10 cellular contexts compared by ENCODE assay signal in the genomic region with DNA sequence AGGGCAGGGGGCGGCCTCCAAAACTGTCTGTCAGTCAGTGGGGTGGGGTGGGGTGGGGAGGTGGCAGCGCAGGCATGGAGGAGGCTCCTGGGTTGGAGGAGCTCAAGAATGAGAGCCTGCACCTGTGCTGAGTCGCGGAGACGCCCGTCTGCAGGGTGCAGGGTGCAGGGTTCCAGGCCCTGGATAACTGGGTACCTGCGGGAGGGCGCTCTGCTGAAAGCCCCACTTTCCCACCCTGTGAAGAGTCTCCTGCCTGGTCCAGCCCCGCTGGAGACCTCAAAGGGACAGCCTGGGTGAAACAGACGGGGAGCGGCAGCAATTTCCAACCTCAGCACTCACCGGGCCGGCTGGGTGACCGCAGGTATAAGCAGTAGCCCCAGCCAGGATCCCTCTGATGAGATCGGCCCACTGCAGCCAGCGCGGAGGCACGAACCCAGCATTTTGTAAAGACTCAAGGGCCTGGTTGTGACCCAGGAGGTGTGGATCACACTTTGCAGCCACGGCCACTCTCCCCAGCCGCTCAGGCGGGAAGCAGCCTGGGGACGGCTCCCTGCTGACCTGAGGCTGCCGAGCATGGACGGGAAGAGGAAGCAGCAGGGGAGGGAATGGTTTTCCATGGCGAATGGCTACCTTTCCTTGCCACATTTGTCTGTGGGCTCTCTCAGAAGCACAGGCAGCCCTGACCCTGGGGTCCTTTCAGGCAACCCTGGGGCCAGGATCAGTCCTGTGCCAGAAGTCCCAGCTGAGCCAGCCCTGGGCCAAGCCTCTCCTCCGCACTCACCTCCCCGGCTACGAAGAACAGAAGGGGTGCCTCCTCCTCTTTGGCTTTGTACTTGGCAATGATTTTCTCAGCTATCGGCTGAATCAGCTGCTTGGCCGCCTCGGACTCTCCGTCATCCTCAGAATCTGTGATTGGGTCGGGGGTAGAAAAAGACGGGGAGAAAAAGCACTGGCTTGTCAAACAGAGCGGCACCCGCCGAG.
"Had no signal": no experiment of that assay in that cellular context is flagged by ENCODE, and none has a peak within 500 bp of the region (broad histone marks: within the 10 kb centered on the region; RNA-seq: fewer than 3 reads in every experiment).

No MANE protein-coding gene starts in this region.

- H3K4me1 ChIP-seq: adrenal gland, esophagus muscularis mucosa had no signal

- H3K4me1 Mint-ChIP-seq: activated CD4-positive, alpha-beta memory T cell treated with anti-CD3 and anti-CD28 coated beads, Interleukin-2, amount 10 ng/mL, durations not matched to agents 7 days and 5 days; activated CD4-positive, alpha-beta T cell treated with anti-CD3 and anti-CD28 coated beads for 36 hours; activated naive CD4-positive, alpha-beta T cell treated with anti-CD3 and anti-CD28 coated beads, Interleukin-2, amount 50 U/mL, for 24 hours had no signal

- H3K27ac Mint-ChIP-seq: activated CD4-positive, alpha-beta memory T cell treated with anti-CD3 and anti-CD28 coated beads, Interleukin-2, amount 10 ng/mL, durations not matched to agents 7 days and 5 days; activated CD4-positive, alpha-beta T cell treated with anti-CD3 and anti-CD28 coated beads for 36 hours; activated naive CD4-positive, alpha-beta T cell treated with anti-CD3 and anti-CD28 coated beads, Interleukin-2, amount 50 U/mL, for 24 hours; natural killer cell treated with Interleukin-12 subunit alpha and Interleukin-12 subunit beta and Interleukin-15 and Interleukin-18, amount 100 ng/mL, for 72 hours had no signal

- H3K9me3 Mint-ChIP-seq: activated CD4-positive, alpha-beta memory T cell treated with anti-CD3 and anti-CD28 coated beads, Interleukin-2, amount 10 ng/mL, durations not matched to agents 7 days and 5 days; activated naive CD4-positive, alpha-beta T cell treated with anti-CD3 and anti-CD28 coated beads, Interleukin-2, amount 50 U/mL, for 24 hours; activated T-cell treated with anti-CD3 and anti-CD28 coated beads, Interleukin-2, amount 50 U/mL, for 4 hours; natural killer cell treated with Interleukin-12 subunit alpha and Interleukin-12 subunit beta and Interleukin-15 and Interleukin-18, amount 100 ng/mL, for 72 hours had no signal

- H3K27me3 Mint-ChIP-seq: activated CD4-positive, alpha-beta memory T cell treated with anti-CD3 and anti-CD28 coated beads, Interleukin-2, amount 10 ng/mL, durations not matched to agents 7 days and 5 days; activated CD4-positive, alpha-beta T cell treated with anti-CD3 and anti-CD28 coated beads for 36 hours; activated naive CD4-positive, alpha-beta T cell treated with anti-CD3 and anti-CD28 coated beads, Interleukin-2, amount 50 U/mL, for 24 hours; natural killer cell treated with Interleukin-12 subunit alpha and Interleukin-12 subunit beta and Interleukin-15 and Interleukin-18, amount 100 ng/mL, for 72 hours had no signal

- H3K4me3 Mint-ChIP-seq: activated CD4-positive, alpha-beta memory T cell treated with anti-CD3 and anti-CD28 coated beads, Interleukin-2, amount 10 ng/mL, durations not matched to agents 7 days and 5 days; activated CD4-positive, alpha-beta T cell treated with anti-CD3 and anti-CD28 coated beads for 36 hours; activated naive CD4-positive, alpha-beta T cell treated with anti-CD3 and anti-CD28 coated beads, Interleukin-2, amount 50 U/mL, for 24 hours; activated T-cell treated with anti-CD3 and anti-CD28 coated beads, Interleukin-2, amount 50 U/mL, for 4 hours; natural killer cell treated with Interleukin-12 subunit alpha and Interleukin-12 subunit beta and Interleukin-15 and Interleukin-18, amount 100 ng/mL, for 72 hours had no signal

- H3K36me3 Mint-ChIP-seq: activated naive CD4-positive, alpha-beta T cell treated with anti-CD3 and anti-CD28 coated beads, Interleukin-2, amount 50 U/mL, for 24 hours; natural killer cell treated with Interleukin-12 subunit alpha and Interleukin-12 subunit beta and Interleukin-15 and Interleukin-18, amount 100 ng/mL, for 72 hours had no signal

- DNase-seq: activated CD4-positive, alpha-beta memory T cell treated with anti-CD3 and anti-CD28 coated beads, Interleukin-2, amount 10 ng/mL, durations not matched to agents 7 days and 5 days; activated CD4-positive, alpha-beta T cell treated with anti-CD3 and anti-CD28 coated beads for 36 hours; activated effector memory CD4-positive, alpha-beta T cell treated with anti-CD3 and anti-CD28 coated beads, Interleukin-2, amount 50 U/mL, for 16 hours; activated T-cell treated with anti-CD3 and anti-CD28 coated beads, Interleukin-2, amount 50 U/mL, for 4 hours; adrenal gland; ovary; stimulated activated CD4-positive, alpha-beta T cell treated with anti-CD3 and anti-CD28 coated beads, Interleukin-1b, Interleukin-23, amount 100 ng/mL, for 48 hours had no signal

- ATAC-seq: activated CD4-positive, alpha-beta T cell treated with anti-CD3 and anti-CD28 coated beads for 36 hours; activated T-cell treated with anti-CD3 and anti-CD28 coated beads, Interleukin-2, amount 50 U/mL, for 4 hours; natural killer cell treated with Interleukin-12 subunit alpha and Interleukin-12 subunit beta and Interleukin-15 and Interleukin-18, amount 100 ng/mL, for 72 hours had no signal

- H3K36me3 ChIP-seq: adrenal gland, ovary had no signal

- H3K27me3 ChIP-seq: adrenal gland, esophagus muscularis mucosa, ovary had no signal

- H3K27ac ChIP-seq: adrenal gland, esophagus muscularis mucosa, ovary had no signal

- H3K4me3 ChIP-seq: adrenal gland, esophagus muscularis mucosa, ovary had no signal

- H3K9me3 ChIP-seq: adrenal gland, esophagus muscularis mucosa, ovary had no signal
